Comparison of ENCODE assay signal across 3 cellular contexts in genomic region chr11:131717616-131718015, GRCh38.
"Had no signal": no experiment of that assay in that cellular context is flagged by ENCODE, and none has a peak within 500 bp of the region (broad histone marks: within the 10 kb centered on the region; RNA-seq: fewer than 3 reads in every experiment).

No MANE protein-coding gene starts in this region.

- H3K4me3 ChIP-seq: GM12878 had no signal

- DNase-seq: GDM1, GF-D8 had no signal

- ATAC-seq: GM12878 had no signal
